ENCODE assay signal across 9 cellular contexts in genomic region chr17:7840441-7840840, GRCh38. TPM values are rescaled to one million over a fixed set of nuclear protein-coding genes. Genes with fewer than 3 reads are reported as not detected.
DNase-seq lines count a peak whose midpoint lies in the region; ATAC-seq and TF ChIP-seq lines count a peak whose summit lies in the region.
"Had no signal": no experiment of that assay in that cellular context is flagged by ENCODE, and none has a peak within 500 bp of the region (broad histone marks: within the 10 kb centered on the region; RNA-seq: fewer than 3 reads in every experiment).

No MANE protein-coding gene starts in this region.

- peak overlapping the region; percentile 96 for H3K27ac Mint-ChIP-seq in T-helper 1 cell treated with Interleukin-12 subunit alpha and Interleukin-12 subunit beta and Interleukin-4 antibody, amounts not matched to agents 30 μg/mL and 1 μg/mL, for 36 hours
- H3K27ac Mint-ChIP-seq in T-cell = peak overlapping the region; percentile 93 to 94
- peak overlapping the region; percentile 98 for H3K27ac Mint-ChIP-seq in stimulated activated effector memory CD8-positive, alpha-beta T cell treated with anti-CD3 and anti-CD28 coated beads, Interleukin-12 subunit alpha, Interleukin-12 subunit beta, amount 100 ng/mL, for 72 hours

- H3K36me3 ChIP-seq in esophagus squamous epithelium = peaks cover 0 to 11% (median 0%) of the 10 kb centered on the region in 3 donors

- H3K4me3 ChIP-seq in esophagus squamous epithelium = no peak overlapping the region

- CTCF ChIA-PET in T-cell (lab: Charles Lee) = interaction anchor here in 1 of 2 donors (0.7 kb wide), 1 partner anchor 16 kb away, joined by 3 read pairs; no protein-coding TSS in a partner anchor

- 17 to 47% methylated on average over 1 of the region's 1 CpG for WGBS in esophagus squamous epithelium, 2 donors

- H3K4me1 Mint-ChIP-seq in T-helper 1 cell treated with Interleukin-12 subunit alpha and Interleukin-12 subunit beta and Interleukin-4 antibody, amounts not matched to agents 30 μg/mL and 1 μg/mL, for 36 hours (ENCODE audit: low read depth) = peaks cover 66% of the 10 kb centered on the region
- peaks cover 64 to 82% (median 74%) of the 10 kb centered on the region in 3 donors for H3K4me1 Mint-ChIP-seq in T-cell
- peaks cover 77% of the 10 kb centered on the region for H3K4me1 Mint-ChIP-seq in stimulated activated effector memory CD8-positive, alpha-beta T cell treated with anti-CD3 and anti-CD28 coated beads, Interleukin-12 subunit alpha, Interleukin-12 subunit beta, amount 100 ng/mL, for 72 hours

- H3K36me3 Mint-ChIP-seq in T-helper 1 cell treated with Interleukin-12 subunit alpha and Interleukin-12 subunit beta and Interleukin-4 antibody, amounts not matched to agents 30 μg/mL and 1 μg/mL, for 36 hours (ENCODE audit: low read depth) = peaks cover 14% of the 10 kb centered on the region
- peaks cover 3% of the 10 kb centered on the region for H3K36me3 Mint-ChIP-seq in T-cell
- peaks cover 27% of the 10 kb centered on the region for H3K36me3 Mint-ChIP-seq in stimulated activated effector memory CD8-positive, alpha-beta T cell treated with anti-CD3 and anti-CD28 coated beads, Interleukin-12 subunit alpha, Interleukin-12 subunit beta, amount 100 ng/mL, for 72 hours

- DNase-seq in T-helper 1 cell (no peak), T-cell (no peak), esophagus squamous epithelium (lab: John Stamatoyannopoulos, UW) (no peak), NCI-H345 treated with DMSO at 0.1 percent for 48 hours (lab: John Stamatoyannopoulos, UW; ENCODE audit: unreplicated experiment) (no peak), dermis blood vessel endothelial cell (no peak)
- no peak for DNase-seq in stimulated activated effector memory CD8-positive, alpha-beta T cell treated with anti-CD3 and anti-CD28 coated beads, Interleukin-12 subunit alpha, Interleukin-12 subunit beta, amount 100 ng/mL, for 72 hours (ENCODE audit: low spot score in 2 of 2)
- DNase-seq: GOT3 had no signal

- no peak for TF ChIP-seq POLR2A in esophagus squamous epithelium (IDR thresholded peaks at IDR 0.05)

- no peaks in the 10 kb centered on the region for H3K9me3 ChIP-seq in esophagus squamous epithelium

- peaks cover 41 to 92% (median 57%) of the 10 kb centered on the region in 3 donors for H3K4me1 ChIP-seq in esophagus squamous epithelium

- peak overlapping the region; percentile 94 for H3K4me3 Mint-ChIP-seq in T-helper 1 cell treated with Interleukin-12 subunit alpha and Interleukin-12 subunit beta and Interleukin-4 antibody, amounts not matched to agents 30 μg/mL and 1 μg/mL, for 36 hours
- peak overlapping the region; percentile 82 to 100 (median 87) for H3K4me3 Mint-ChIP-seq in T-cell
- peak overlapping the region; percentile 80 for H3K4me3 Mint-ChIP-seq in stimulated activated effector memory CD8-positive, alpha-beta T cell treated with anti-CD3 and anti-CD28 coated beads, Interleukin-12 subunit alpha, Interleukin-12 subunit beta, amount 100 ng/mL, for 72 hours

- ATAC-seq in T-cell (replicated peaks in 1 of 4) = no peak
- no peak for ATAC-seq in stimulated activated effector memory CD8-positive, alpha-beta T cell treated with anti-CD3 and anti-CD28 coated beads, Interleukin-12 subunit alpha, Interleukin-12 subunit beta, amount 100 ng/mL, for 72 hours
- ATAC-seq in GM21576 (IDR thresholded peaks at IDR 0.05; ENCODE audit: unreplicated experiment) = no peak

- POLR2A ChIA-PET in T-cell (lab: Charles Lee) = interaction anchor here in 1 of 2 donors (1.3 kb wide), 1 partner anchor 17 kb away, joined by 3 read pairs; the partner anchor contains the start of gene NAA38

- peak overlapping the region in 3 of 4 donors; percentile 97 to 99 (median 99) for H3K27ac ChIP-seq in esophagus squamous epithelium

- H3K27me3 ChIP-seq in esophagus squamous epithelium = no peaks in the 10 kb centered on the region

- no peaks in the 10 kb centered on the region for H3K9me3 Mint-ChIP-seq in T-helper 1 cell treated with Interleukin-12 subunit alpha and Interleukin-12 subunit beta and Interleukin-4 antibody, amounts not matched to agents 30 μg/mL and 1 μg/mL, for 36 hours
- no peaks in the 10 kb centered on the region for H3K9me3 Mint-ChIP-seq in T-cell
- H3K9me3 Mint-ChIP-seq in stimulated activated effector memory CD8-positive, alpha-beta T cell treated with anti-CD3 and anti-CD28 coated beads, Interleukin-12 subunit alpha, Interleukin-12 subunit beta, amount 100 ng/mL, for 72 hours = no peaks in the 10 kb centered on the region

- no peak for TF ChIP-seq CTCF in esophagus squamous epithelium (IDR thresholded peaks at IDR 0.05)

- intact Hi-C loops in esophagus squamous epithelium (cut with DNase I) = no loop called here

- no peaks in the 10 kb centered on the region for H3K27me3 Mint-ChIP-seq in T-helper 1 cell treated with Interleukin-12 subunit alpha and Interleukin-12 subunit beta and Interleukin-4 antibody, amounts not matched to agents 30 μg/mL and 1 μg/mL, for 36 hours (ENCODE audit: low read depth)
- no peaks in the 10 kb centered on the region for H3K27me3 Mint-ChIP-seq in T-cell

RNA-seq across cellular contexts. Expression of gene KDM6B, which starts 6.4 kb away (rescaled TPM):
- 100 to 1,000 TPM in 3 of 5 donors, 10 to 100 TPM in 2; 87.3 to 180 (median 108) TPM for total RNA-seq in T-cell
- total RNA-seq in esophagus squamous epithelium = 10 to 100 TPM in 1 of 4 donors, 1 to 10 TPM in 3; 6.7 to 14.6 (median 7.5) TPM
- total RNA-seq in dermis blood vessel endothelial cell = 7.6 and 10.6 TPM in 2 replicates

RNA-seq across cellular contexts. Expression of gene TMEM88, which starts 14.4 kb away (rescaled TPM):
- total RNA-seq in T-cell (10 to 100 TPM in 2 of 5 donors, 1 to 10 TPM in 3; 5.8 to 27.1 (median 8.4) TPM), esophagus squamous epithelium (1 to 10 TPM in 3 of 4 donors, not detected in 1; 1.5 to 3.8 (median 1.6) TPM), dermis blood vessel endothelial cell (50.9 and 111 TPM in 2 replicates)

RNA-seq across cellular contexts. Expression of gene NAA38, which starts 16.9 kb away (rescaled TPM):
- total RNA-seq in T-cell (10 to 100 TPM; 15.8 to 40.6 (median 33.6) TPM), esophagus squamous epithelium (10 to 100 TPM; 45.2 to 80.1 (median 74.8) TPM), dermis blood vessel endothelial cell (63.2 and 129 TPM in 2 replicates)

RNA-seq across cellular contexts. Expression of gene CYB5D1, which starts 17.4 kb away (rescaled TPM):
- total RNA-seq in T-cell = 10 to 100 TPM in 2 of 5 donors, 1 to 10 TPM in 3; 5.5 to 12.4 (median 8.4) TPM
- 1 to 10 TPM; 3.8 to 9.3 (median 7.5) TPM for total RNA-seq in esophagus squamous epithelium
- total RNA-seq in dermis blood vessel endothelial cell = 15.1 and 17.9 TPM in 2 replicates

RNA-seq across cellular contexts. Expression of gene CHD3, which starts 48.1 kb away (rescaled TPM):
- 100 to 1,000 TPM; 250 to 331 (median 274) TPM for total RNA-seq in T-cell
- 10 to 100 TPM; 57.7 to 93.5 (median 73.0) TPM for total RNA-seq in esophagus squamous epithelium
- 108 and 132 TPM in 2 replicates for total RNA-seq in dermis blood vessel endothelial cell
